ENCODE assay signal across 18 cellular contexts in genomic region chr1:216330262-216330661, GRCh38.
"Had no signal": no experiment of that assay in that cellular context is flagged by ENCODE, and none has a peak within 500 bp of the region (broad histone marks: within the 10 kb centered on the region; RNA-seq: fewer than 3 reads in every experiment).

No MANE protein-coding gene starts in this region.

- H3K4me3 Mint-ChIP-seq: activated CD4-positive, alpha-beta memory T cell treated with anti-CD3 and anti-CD28 coated beads, Interleukin-2, amount 10 ng/mL, durations not matched to agents 7 days and 5 days; activated CD4-positive, alpha-beta T cell treated with anti-CD3 and anti-CD28 coated beads for 36 hours; activated naive CD8-positive, alpha-beta T cell treated with anti-CD3 and anti-CD28 coated beads, Interleukin-2, amount 10 ng/mL, durations not matched to agents 7 days and 5 days; activated T-cell treated with anti-CD3 and anti-CD28 coated beads, Interleukin-2, amount 50 U/mL, for 72 hours; natural killer cell treated with Interleukin-12 subunit alpha and Interleukin-12 subunit beta and Interleukin-15 and Interleukin-18, amount 100 ng/mL, for 72 hours had no signal

- H3K27ac ChIP-seq: upper lobe of left lung, WERI-Rb-1 had no signal

- H3K27me3 ChIP-seq: upper lobe of left lung had no signal

- FAIRE-seq: astrocyte had no signal

- H3K9me3 Mint-ChIP-seq: activated naive CD8-positive, alpha-beta T cell treated with anti-CD3 and anti-CD28 coated beads, Interleukin-2, amount 10 ng/mL, durations not matched to agents 7 days and 5 days had no signal

- ATAC-seq: activated CD4-positive, alpha-beta T cell treated with anti-CD3 and anti-CD28 coated beads for 36 hours; activated T-cell treated with anti-CD3 and anti-CD28 coated beads, Interleukin-2, amount 50 U/mL, for 72 hours; left lobe of liver; natural killer cell treated with Interleukin-12 subunit alpha and Interleukin-12 subunit beta and Interleukin-15 and Interleukin-18, amount 100 ng/mL, for 72 hours; sciatic nerve had no signal

- H3K36me3 ChIP-seq: upper lobe of left lung, WERI-Rb-1 had no signal

- H3K4me1 ChIP-seq: upper lobe of left lung had no signal

- H3K36me3 Mint-ChIP-seq: activated naive CD8-positive, alpha-beta T cell treated with anti-CD3 and anti-CD28 coated beads, Interleukin-2, amount 10 ng/mL, durations not matched to agents 7 days and 5 days had no signal

- H3K27me3 Mint-ChIP-seq: activated CD4-positive, alpha-beta memory T cell treated with anti-CD3 and anti-CD28 coated beads, Interleukin-2, amount 10 ng/mL, durations not matched to agents 7 days and 5 days; activated CD4-positive, alpha-beta T cell treated with anti-CD3 and anti-CD28 coated beads for 36 hours; activated naive CD8-positive, alpha-beta T cell treated with anti-CD3 and anti-CD28 coated beads, Interleukin-2, amount 10 ng/mL, durations not matched to agents 7 days and 5 days; natural killer cell treated with Interleukin-12 subunit alpha and Interleukin-12 subunit beta and Interleukin-15 and Interleukin-18, amount 100 ng/mL, for 72 hours; progenitor cell of endocrine pancreas had no signal

- H3K4me3 ChIP-seq: upper lobe of left lung had no signal

- H3K4me1 Mint-ChIP-seq: activated CD4-positive, alpha-beta memory T cell treated with anti-CD3 and anti-CD28 coated beads, Interleukin-2, amount 10 ng/mL, durations not matched to agents 7 days and 5 days; activated CD4-positive, alpha-beta T cell treated with anti-CD3 and anti-CD28 coated beads for 36 hours; activated naive CD8-positive, alpha-beta T cell treated with anti-CD3 and anti-CD28 coated beads, Interleukin-2, amount 10 ng/mL, durations not matched to agents 7 days and 5 days had no signal

- H3K27ac Mint-ChIP-seq: activated CD4-positive, alpha-beta memory T cell treated with anti-CD3 and anti-CD28 coated beads, Interleukin-2, amount 10 ng/mL, durations not matched to agents 7 days and 5 days; activated CD4-positive, alpha-beta T cell treated with anti-CD3 and anti-CD28 coated beads for 36 hours; activated naive CD8-positive, alpha-beta T cell treated with anti-CD3 and anti-CD28 coated beads, Interleukin-2, amount 10 ng/mL, durations not matched to agents 7 days and 5 days; activated T-cell treated with anti-CD3 and anti-CD28 coated beads, Interleukin-2, amount 50 U/mL, for 72 hours; natural killer cell treated with Interleukin-12 subunit alpha and Interleukin-12 subunit beta and Interleukin-15 and Interleukin-18, amount 100 ng/mL, for 72 hours; progenitor cell of endocrine pancreas had no signal

- DNase-seq: activated CD4-positive, alpha-beta memory T cell treated with anti-CD3 and anti-CD28 coated beads, Interleukin-2, amount 10 ng/mL, durations not matched to agents 7 days and 5 days; activated CD4-positive, alpha-beta T cell treated with anti-CD3 and anti-CD28 coated beads for 36 hours; activated CD8-positive, alpha-beta memory T cell treated with anti-CD3 and anti-CD28 coated beads, Interleukin-2, amount 50 U/mL, for 4 hours; activated gamma-delta T cell treated with Interleukin-2 at 50 U/mL for 16 hours; activated naive CD8-positive, alpha-beta T cell treated with anti-CD3 and anti-CD28 coated beads, Interleukin-2, amount 10 ng/mL, durations not matched to agents 7 days and 5 days; activated T-cell treated with anti-CD3 and anti-CD28 coated beads, Interleukin-2, amount 50 U/mL, for 72 hours; central memory CD4-positive, alpha-beta T cell; dermis blood vessel endothelial cell; occipital lobe; stimulated activated naive CD4-positive, alpha-beta T cell; T-helper 1 cell; upper lobe of left lung; WERI-Rb-1 had no signal

- H3K9me3 ChIP-seq: upper lobe of left lung had no signal
